ENCODE assay signal across 9 cellular contexts in genomic region chr1:150516616-150517015, GRCh38. TPM values are rescaled to one million over a fixed set of nuclear protein-coding genes. Genes with fewer than 3 reads are reported as not detected.
DNase-seq lines count a peak whose midpoint lies in the region; ATAC-seq and TF ChIP-seq lines count a peak whose summit lies in the region.
"Had no signal": no experiment of that assay in that cellular context is flagged by ENCODE, and none has a peak within 500 bp of the region (broad histone marks: within the 10 kb centered on the region; RNA-seq: fewer than 3 reads in every experiment).

No MANE protein-coding gene starts in this region.

- H3K4me3 Mint-ChIP-seq in MCF 10A (ENCODE audit: unreplicated experiment): peak overlapping the region; percentile 69
- H3K4me3 Mint-ChIP-seq in nephron: peak overlapping the region; percentile 86 to 89 (median 88)

- H3K9me3 ChIP-seq in spleen: no peaks in the 10 kb centered on the region

- no peak for TF ChIP-seq CTCF in MCF 10A (IDR thresholded peaks at IDR 0.05; ENCODE audit: unreplicated experiment)
- TF ChIP-seq CTCF in nephron (IDR thresholded peaks at IDR 0.05; ENCODE audit: unreplicated experiment in 3 of 3): no peak
- TF ChIP-seq CTCF in spleen (IDR thresholded peaks at IDR 0.05 in 8 of 11, conservative IDR thresholded peaks at IDR 0.05 in 3 of 11): no peak

- DNase-seq in GF-D8 (lab: John Stamatoyannopoulos, UW): peak; percentile 43
- peak; percentile 70 for DNase-seq in NAMALWA (ENCODE audit: low spot score)
- DNase-seq in MCF 10A (ENCODE audit: unreplicated experiment): peak; percentile 18
- DNase-seq in spleen: no peak
- DNase-seq in NCI-H524 treated with DMSO at 0.1 percent for 48 hours (lab: John Stamatoyannopoulos, UW): no peak
- DNase-seq in NCI-H446 (lab: John Stamatoyannopoulos, UW): no peak

- intact Hi-C loops in MCF 10A (cut with micrococcal nuclease): loop anchor here (1.0 to 5.0 kb wide), 2 partner anchors 34 to 44 kb away; no protein-coding TSS in a partner anchor
- intact Hi-C loops in spleen (cut with DNase I; ENCODE audit: low total_unique reads): no loop called here

- POLR2A ChIA-PET in MCF 10A (lab: Yijun Ruan, JAX): interaction anchor here (0.6 to 4.9 kb wide), 13 partner anchors 9 to 76 kb away, joined by 3 to 32 read pairs (median 6); partner anchors contain the start of genes ADAMTSL4, ECM1 and TARS2

- peaks cover 10% of the 10 kb centered on the region for H3K4me1 Mint-ChIP-seq in MCF 10A (ENCODE audit: insufficient read depth, unreplicated experiment)
- H3K4me1 Mint-ChIP-seq in nephron: peaks cover 40% of the 10 kb centered on the region

- TF ChIP-seq POLR2A in spleen (IDR thresholded peaks at IDR 0.05): no peak

- CTCF ChIA-PET in MCF 10A (lab: Yijun Ruan, JAX): interaction anchor here (0.6 to 6.3 kb wide), 7 partner anchors 16 to 890 kb away, joined by 3 to 44 read pairs (median 5); no protein-coding TSS in a partner anchor

- H3K9me3 Mint-ChIP-seq in MCF 10A (ENCODE audit: unreplicated experiment): no peaks in the 10 kb centered on the region
- no peaks in the 10 kb centered on the region for H3K9me3 Mint-ChIP-seq in nephron

- peak overlapping the region in 4 of 8 donors; percentile 57 to 91 (median 62) for H3K4me3 ChIP-seq in spleen

- no peaks in the 10 kb centered on the region for H3K36me3 Mint-ChIP-seq in MCF 10A (ENCODE audit: insufficient read depth, unreplicated experiment)
- peaks cover 15% of the 10 kb centered on the region for H3K36me3 Mint-ChIP-seq in nephron (ENCODE audit: low read depth)

- BruUV-seq in MCF 10A (replicated peaks; lab: Mats Ljungman, UMichigan): no TSS peak

- H3K27ac ChIP-seq in spleen: peak overlapping the region in 2 of 8 donors; percentile 80 to 90

- H3K4me1 ChIP-seq in spleen: peaks cover 7 to 34% (median 20%) of the 10 kb centered on the region in 6 donors

- H3K27ac Mint-ChIP-seq in MCF 10A (ENCODE audit: low read depth, unreplicated experiment) (no peak overlapping the region), nephron (peak overlapping the region; percentile 59 to 88 (median 80))

- WGBS in spleen, 5 donors: 57 to 67% (median 60%) methylated on average over 4 of the region's 4 CpGs

- peaks cover 0 to 11% (median 0%) of the 10 kb centered on the region in 6 donors for H3K36me3 ChIP-seq in spleen

- no peaks in the 10 kb centered on the region for H3K27me3 Mint-ChIP-seq in MCF 10A (ENCODE audit: insufficient read depth, unreplicated experiment)
- H3K27me3 Mint-ChIP-seq in nephron (ENCODE audit: low read depth): no peaks in the 10 kb centered on the region

- no peak for ATAC-seq in HG03342 (IDR thresholded peaks at IDR 0.05; ENCODE audit: unreplicated experiment)

- H3K27me3 ChIP-seq in spleen (replicated peaks in 1 of 7): no peaks in the 10 kb centered on the region

RNA-seq across cellular contexts. Expression of gene FALEC, which starts 1.1 kb away (rescaled TPM):
- not detected in 2 replicates for total RNA-seq in MCF 10A (2022)
- total RNA-seq in spleen: 1 to 10 TPM in 1 of 7 donors, under 1 TPM in 1, not detected in 5; 0.97 to 1.9 TPM
- under 1 TPM in 2 of 3 donors, not detected in 1; 0.20 to 0.29 TPM for polyA plus RNA-seq in spleen
- total RNA-seq: SK-MEL-5 had no signal

RNA-seq across cellular contexts. Expression of gene ECM1, which starts 8.7 kb away (rescaled TPM):
- 1.7 and 3.2 TPM in 2 replicates for total RNA-seq in MCF 10A (2022)
- 10 to 100 TPM in 5 of 7 donors, 1 to 10 TPM in 2; 6.6 to 16.5 (median 13.6) TPM for total RNA-seq in spleen
- polyA plus RNA-seq in spleen: 1 to 10 TPM; 2.7 to 6.8 (median 6.4) TPM

RNA-seq across cellular contexts. Expression of gene TARS2, which starts 29.4 kb away (rescaled TPM):
- total RNA-seq in MCF 10A (2022) (43.1 and 65.3 TPM in 2 replicates), spleen (10 to 100 TPM; 14.6 to 30.4 (median 23.5) TPM)
- polyA plus RNA-seq in spleen: 10 to 100 TPM; 18.7 to 19.4 (median 18.9) TPM

RNA-seq across cellular contexts. Expression of gene ADAMTSL4, which starts 32.6 kb away (rescaled TPM):
- 9.6 and 13.3 TPM in 2 replicates for total RNA-seq in MCF 10A (2022)
- 10 to 100 TPM in 5 of 7 donors, 1 to 10 TPM in 2; 2.8 to 19.1 (median 12.4) TPM for total RNA-seq in spleen
- 10 to 100 TPM in 1 of 3 donors, 1 to 10 TPM in 2; 5.0 to 10.9 (median 9.4) TPM for polyA plus RNA-seq in spleen

Comparison
In these comparisons a context has a peak if more than half of its experiments do, and no peak if none do; other contexts are left out.
1. DNase-seq: peak in GF-D8 (single experiment), NAMALWA (single experiment) and MCF 10A (single experiment); none in spleen (single experiment), NCI-H524 treated with DMSO at 0.1 percent for 48 hours (single experiment) and NCI-H446 (0 of 2).